Comparison of ENCODE assay signal across 1 cellular context in the genomic region with DNA sequence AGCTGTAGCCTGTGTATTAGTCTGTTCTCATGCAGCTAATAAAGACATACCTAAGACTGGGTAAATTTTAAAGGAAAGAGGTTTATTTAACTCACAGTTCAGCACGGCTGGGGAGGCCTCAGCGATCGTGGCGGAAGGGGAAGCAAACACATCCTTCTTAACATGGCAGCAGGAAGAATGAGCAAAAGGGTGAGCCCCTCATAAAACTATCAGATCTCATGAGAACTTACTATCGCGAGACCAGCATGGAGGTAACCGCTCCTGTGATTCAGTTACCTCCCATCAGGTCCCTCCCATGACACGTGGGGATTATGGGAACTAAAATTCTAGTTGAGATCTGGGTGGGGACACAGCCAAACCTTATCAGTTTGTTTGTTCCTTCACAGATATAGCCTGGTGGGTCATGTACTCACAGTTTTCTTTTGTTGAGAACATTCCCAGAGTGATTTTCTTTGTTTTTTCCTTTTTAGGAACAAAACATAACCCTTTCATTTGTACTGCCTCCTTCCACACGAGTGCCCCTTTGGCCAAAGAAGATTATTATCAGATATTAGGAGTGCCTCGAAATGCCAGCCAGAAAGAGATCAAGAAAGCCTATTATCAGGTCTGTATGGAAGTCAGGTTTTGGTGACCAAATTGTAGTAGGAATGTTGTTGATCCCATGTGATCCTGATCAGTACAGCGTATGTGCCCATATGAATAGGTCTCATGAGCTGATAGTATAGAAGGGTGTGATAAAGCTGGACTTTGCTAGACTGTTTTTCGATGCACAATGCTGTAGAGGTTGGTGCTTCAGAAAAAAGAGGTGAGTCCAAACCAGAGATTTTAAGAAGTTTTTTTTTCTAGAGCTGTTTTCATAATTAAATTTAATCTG.
TF ChIP-seq lines count a peak whose summit lies in the region.

No MANE protein-coding gene starts in this region.

TF ChIP-seq in IMR-90, 13 proteins besides CTCF, POLR2A, EP300 and RAD21:
- TF ChIP-seq USF2 (IDR thresholded peaks at IDR 0.05; ENCODE audit: low read depth, low read length) = no peak
- TF ChIP-seq NFE2L2 (IDR thresholded peaks at IDR 0.05; ENCODE audit: low read depth, low read length) = no peak
- TF ChIP-seq MAZ (IDR thresholded peaks at IDR 0.05; ENCODE audit: borderline replicate concordance, low read depth, low read length) = no peak
- no peak for TF ChIP-seq RFX5 (IDR thresholded peaks at IDR 0.05; ENCODE audit: low read depth, low read length)
- no peak for TF ChIP-seq RCOR1 (IDR thresholded peaks at IDR 0.05; ENCODE audit: insufficient replicate concordance, low read length)
- no peak for TF ChIP-seq MXI1 (IDR thresholded peaks at IDR 0.05; ENCODE audit: borderline replicate concordance, low read depth, low read length)
- TF ChIP-seq CEBPB (IDR thresholded peaks at IDR 0.05; ENCODE audit: low read depth, low read length) = no peak
- TF ChIP-seq ELK1 (IDR thresholded peaks at IDR 0.05; ENCODE audit: borderline replicate concordance, low read depth, low read length) = no peak
- no peak for TF ChIP-seq MAFK (IDR thresholded peaks at IDR 0.05; ENCODE audit: low read depth, low read length)
- TF ChIP-seq BHLHE40 (IDR thresholded peaks at IDR 0.05; ENCODE audit: low read depth, low read length) = no peak
- TF ChIP-seq FOS (IDR thresholded peaks at IDR 0.05; ENCODE audit: low read depth, low read length) = no peak
- TF ChIP-seq SMC3 (IDR thresholded peaks at IDR 0.05; ENCODE audit: low read depth, low read length) = no peak
- no peak for TF ChIP-seq CHD1 (IDR thresholded peaks at IDR 0.05; ENCODE audit: low read depth, low read length)
